In the genomic region with DNA sequence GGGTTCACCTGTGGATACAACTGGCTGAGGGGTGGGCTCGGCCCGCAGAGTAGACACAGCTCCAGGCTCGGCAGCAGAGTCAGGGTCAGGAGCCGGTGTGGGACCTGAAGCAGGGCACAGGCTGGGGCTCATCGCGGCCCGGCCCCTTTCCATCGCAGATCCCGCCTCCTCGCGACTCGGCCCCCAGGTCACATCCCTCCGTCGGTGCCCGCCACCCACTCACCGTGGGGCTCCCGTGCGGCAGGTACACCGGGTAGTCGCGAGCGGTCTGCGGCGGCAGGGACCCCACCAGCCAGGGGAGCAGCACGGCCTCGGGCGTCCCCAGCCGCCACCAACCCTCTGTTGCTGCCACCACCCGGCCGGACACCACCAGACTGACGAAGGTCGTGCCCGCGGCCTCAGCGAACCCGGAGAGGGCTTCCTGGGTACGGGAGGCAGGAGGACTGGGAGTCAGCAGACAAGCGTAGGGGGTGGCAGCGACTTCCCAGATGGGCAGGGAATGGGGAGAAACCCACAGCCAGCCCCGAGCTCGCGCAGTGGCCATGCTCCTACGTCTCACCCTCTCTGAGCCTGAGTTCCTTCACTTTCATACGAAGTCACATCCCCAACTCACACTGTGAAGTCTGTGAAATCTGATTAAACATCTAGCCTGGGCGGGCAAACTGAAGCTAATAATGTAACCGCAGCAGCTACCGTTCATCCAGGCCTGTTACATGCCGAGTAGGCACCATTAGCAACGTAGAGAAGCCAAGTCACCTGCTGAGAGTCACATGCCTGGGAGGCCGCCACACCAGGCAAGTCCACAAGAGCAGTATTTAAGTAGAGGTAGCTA, we compare ENCODE assay signal across 1 cellular context.
TF ChIP-seq lines count a peak whose summit lies in the region.

No MANE protein-coding gene starts in this region.

TF ChIP-seq in HepG2, 621 proteins besides CTCF, POLR2A, EP300 and RAD21 (continued from another document and continues in another):
- TF ChIP-seq, protein P1, sequence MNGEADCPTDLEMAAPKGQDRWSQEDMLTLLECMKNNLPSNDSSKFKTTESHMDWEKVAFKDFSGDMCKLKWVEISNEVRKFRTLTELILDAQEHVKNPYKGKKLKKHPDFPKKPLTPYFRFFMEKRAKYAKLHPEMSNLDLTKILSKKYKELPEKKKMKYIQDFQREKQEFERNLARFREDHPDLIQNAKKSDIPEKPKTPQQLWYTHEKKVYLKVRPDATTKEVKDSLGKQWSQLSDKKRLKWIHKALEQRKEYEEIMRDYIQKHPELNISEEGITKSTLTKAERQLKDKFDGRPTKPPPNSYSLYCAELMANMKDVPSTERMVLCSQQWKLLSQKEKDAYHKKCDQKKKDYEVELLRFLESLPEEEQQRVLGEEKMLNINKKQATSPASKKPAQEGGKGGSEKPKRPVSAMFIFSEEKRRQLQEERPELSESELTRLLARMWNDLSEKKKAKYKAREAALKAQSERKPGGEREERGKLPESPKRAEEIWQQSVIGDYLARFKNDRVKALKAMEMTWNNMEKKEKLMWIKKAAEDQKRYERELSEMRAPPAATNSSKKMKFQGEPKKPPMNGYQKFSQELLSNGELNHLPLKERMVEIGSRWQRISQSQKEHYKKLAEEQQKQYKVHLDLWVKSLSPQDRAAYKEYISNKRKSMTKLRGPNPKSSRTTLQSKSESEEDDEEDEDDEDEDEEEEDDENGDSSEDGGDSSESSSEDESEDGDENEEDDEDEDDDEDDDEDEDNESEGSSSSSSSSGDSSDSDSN (CRISPR knock-in tag; IDR thresholded peaks at IDR 0.05) = peak; percentile 90
- no peak for TF ChIP-seq ETV6 (CRISPR knock-in tag; conservative IDR thresholded peaks at IDR 0.05)
- TF ChIP-seq RARG (CRISPR knock-in tag; IDR thresholded peaks at IDR 0.05; ENCODE audit: low read depth) = no peak
- peak; percentile 43; the same call in 1 of the 2 replicates for TF ChIP-seq KDM3A (CRISPR knock-in tag; IDR thresholded peaks at IDR 0.05; ENCODE audit: low read depth)
- no peak for TF ChIP-seq ZNF670 (CRISPR knock-in tag; IDR thresholded peaks at IDR 0.05; ENCODE audit: borderline replicate concordance)
- no peak for TF ChIP-seq ZNF589 (CRISPR knock-in tag; conservative IDR thresholded peaks at IDR 0.05)
- TF ChIP-seq MAFF (IDR thresholded peaks at IDR 0.05; ENCODE audit: low read depth, low read length) = no peak
- no peak for TF ChIP-seq HNF4A (CRISPR knock-in tag; IDR thresholded peaks at IDR 0.05)
- TF ChIP-seq HNRNPK (IDR thresholded peaks at IDR 0.05; ENCODE audit: low read depth, low read length, poor library complexity, severe bottlenecking) = no peak
- TF ChIP-seq, protein P2, sequence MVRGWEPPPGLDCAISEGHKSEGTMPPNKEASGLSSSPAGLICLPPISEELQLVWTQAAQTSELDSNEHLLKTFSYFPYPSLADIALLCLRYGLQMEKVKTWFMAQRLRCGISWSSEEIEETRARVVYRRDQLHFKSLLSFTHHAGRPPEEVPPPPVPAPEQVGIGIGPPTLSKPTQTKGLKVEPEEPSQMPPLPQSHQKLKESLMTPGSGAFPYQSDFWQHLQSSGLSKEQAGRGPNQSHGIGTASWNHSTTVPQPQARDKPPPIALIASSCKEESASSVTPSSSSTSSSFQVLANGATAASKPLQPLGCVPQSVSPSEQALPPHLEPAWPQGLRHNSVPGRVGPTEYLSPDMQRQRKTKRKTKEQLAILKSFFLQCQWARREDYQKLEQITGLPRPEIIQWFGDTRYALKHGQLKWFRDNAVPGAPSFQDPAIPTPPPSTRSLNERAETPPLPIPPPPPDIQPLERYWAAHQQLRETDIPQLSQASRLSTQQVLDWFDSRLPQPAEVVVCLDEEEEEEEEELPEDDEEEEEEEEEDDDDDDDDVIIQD (CRISPR knock-in tag; IDR thresholded peaks at IDR 0.05; ENCODE audit: low read depth) = no peak
- TF ChIP-seq ZNF251 (CRISPR knock-in tag; IDR thresholded peaks at IDR 0.05) = no peak
- TF ChIP-seq, protein P3, sequence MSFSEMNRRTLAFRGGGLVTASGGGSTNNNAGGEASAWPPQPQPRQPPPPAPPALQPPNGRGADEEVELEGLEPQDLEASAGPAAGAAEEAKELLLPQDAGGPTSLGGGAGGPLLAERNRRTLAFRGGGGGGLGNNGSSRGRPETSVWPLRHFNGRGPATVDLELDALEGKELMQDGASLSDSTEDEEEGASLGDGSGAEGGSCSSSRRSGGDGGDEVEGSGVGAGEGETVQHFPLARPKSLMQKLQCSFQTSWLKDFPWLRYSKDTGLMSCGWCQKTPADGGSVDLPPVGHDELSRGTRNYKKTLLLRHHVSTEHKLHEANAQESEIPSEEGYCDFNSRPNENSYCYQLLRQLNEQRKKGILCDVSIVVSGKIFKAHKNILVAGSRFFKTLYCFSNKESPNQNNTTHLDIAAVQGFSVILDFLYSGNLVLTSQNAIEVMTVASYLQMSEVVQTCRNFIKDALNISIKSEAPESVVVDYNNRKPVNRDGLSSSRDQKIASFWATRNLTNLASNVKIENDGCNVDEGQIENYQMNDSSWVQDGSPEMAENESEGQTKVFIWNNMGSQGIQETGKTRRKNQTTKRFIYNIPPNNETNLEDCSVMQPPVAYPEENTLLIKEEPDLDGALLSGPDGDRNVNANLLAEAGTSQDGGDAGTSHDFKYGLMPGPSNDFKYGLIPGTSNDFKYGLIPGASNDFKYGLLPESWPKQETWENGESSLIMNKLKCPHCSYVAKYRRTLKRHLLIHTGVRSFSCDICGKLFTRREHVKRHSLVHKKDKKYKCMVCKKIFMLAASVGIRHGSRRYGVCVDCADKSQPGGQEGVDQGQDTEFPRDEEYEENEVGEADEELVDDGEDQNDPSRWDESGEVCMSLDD (CRISPR knock-in tag; IDR thresholded peaks at IDR 0.05; ENCODE audit: borderline replicate concordance) = no peak
- no peak for TF ChIP-seq CEBPB (IDR thresholded peaks at IDR 0.05; ENCODE audit: borderline replicate concordance, low read depth, low read length)
- TF ChIP-seq PAWR (CRISPR knock-in tag; IDR thresholded peaks at IDR 0.05; ENCODE audit: borderline replicate concordance) = no peak
- TF ChIP-seq, protein P4, sequence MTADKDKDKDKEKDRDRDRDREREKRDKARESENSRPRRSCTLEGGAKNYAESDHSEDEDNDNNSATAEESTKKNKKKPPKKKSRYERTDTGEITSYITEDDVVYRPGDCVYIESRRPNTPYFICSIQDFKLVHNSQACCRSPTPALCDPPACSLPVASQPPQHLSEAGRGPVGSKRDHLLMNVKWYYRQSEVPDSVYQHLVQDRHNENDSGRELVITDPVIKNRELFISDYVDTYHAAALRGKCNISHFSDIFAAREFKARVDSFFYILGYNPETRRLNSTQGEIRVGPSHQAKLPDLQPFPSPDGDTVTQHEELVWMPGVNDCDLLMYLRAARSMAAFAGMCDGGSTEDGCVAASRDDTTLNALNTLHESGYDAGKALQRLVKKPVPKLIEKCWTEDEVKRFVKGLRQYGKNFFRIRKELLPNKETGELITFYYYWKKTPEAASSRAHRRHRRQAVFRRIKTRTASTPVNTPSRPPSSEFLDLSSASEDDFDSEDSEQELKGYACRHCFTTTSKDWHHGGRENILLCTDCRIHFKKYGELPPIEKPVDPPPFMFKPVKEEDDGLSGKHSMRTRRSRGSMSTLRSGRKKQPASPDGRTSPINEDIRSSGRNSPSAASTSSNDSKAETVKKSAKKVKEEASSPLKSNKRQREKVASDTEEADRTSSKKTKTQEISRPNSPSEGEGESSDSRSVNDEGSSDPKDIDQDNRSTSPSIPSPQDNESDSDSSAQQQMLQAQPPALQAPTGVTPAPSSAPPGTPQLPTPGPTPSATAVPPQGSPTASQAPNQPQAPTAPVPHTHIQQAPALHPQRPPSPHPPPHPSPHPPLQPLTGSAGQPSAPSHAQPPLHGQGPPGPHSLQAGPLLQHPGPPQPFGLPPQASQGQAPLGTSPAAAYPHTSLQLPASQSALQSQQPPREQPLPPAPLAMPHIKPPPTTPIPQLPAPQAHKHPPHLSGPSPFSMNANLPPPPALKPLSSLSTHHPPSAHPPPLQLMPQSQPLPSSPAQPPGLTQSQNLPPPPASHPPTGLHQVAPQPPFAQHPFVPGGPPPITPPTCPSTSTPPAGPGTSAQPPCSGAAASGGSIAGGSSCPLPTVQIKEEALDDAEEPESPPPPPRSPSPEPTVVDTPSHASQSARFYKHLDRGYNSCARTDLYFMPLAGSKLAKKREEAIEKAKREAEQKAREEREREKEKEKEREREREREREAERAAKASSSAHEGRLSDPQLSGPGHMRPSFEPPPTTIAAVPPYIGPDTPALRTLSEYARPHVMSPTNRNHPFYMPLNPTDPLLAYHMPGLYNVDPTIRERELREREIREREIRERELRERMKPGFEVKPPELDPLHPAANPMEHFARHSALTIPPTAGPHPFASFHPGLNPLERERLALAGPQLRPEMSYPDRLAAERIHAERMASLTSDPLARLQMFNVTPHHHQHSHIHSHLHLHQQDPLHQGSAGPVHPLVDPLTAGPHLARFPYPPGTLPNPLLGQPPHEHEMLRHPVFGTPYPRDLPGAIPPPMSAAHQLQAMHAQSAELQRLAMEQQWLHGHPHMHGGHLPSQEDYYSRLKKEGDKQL (CRISPR knock-in tag; IDR thresholded peaks at IDR 0.05; ENCODE audit: low read depth) = no peak
- TF ChIP-seq PLRG1 (conservative IDR thresholded peaks at IDR 0.05) = no peak
- no peak; the same call in 1 of the 2 replicates for TF ChIP-seq RARA (CRISPR knock-in tag; IDR thresholded peaks at IDR 0.05)
- no peak for TF ChIP-seq ZBTB20 (CRISPR knock-in tag; IDR thresholded peaks at IDR 0.05; ENCODE audit: borderline replicate concordance, low read depth)
- no peak for TF ChIP-seq RFX5 (IDR thresholded peaks at IDR 0.05; ENCODE audit: low read depth, low read length)
- no peak for TF ChIP-seq ZFP82 (CRISPR knock-in tag; IDR thresholded peaks at IDR 0.05; ENCODE audit: borderline replicate concordance)
- TF ChIP-seq ZNF3 (CRISPR knock-in tag; IDR thresholded peaks at IDR 0.05) = no peak
- 0 out of 2 replicates have a peak, but pooled peaks have one; percentile 62 for TF ChIP-seq ZIK1 (CRISPR knock-in tag; IDR thresholded peaks at IDR 0.05; ENCODE audit: borderline replicate concordance, low read depth)
- TF ChIP-seq ZNF773 (CRISPR knock-in tag; IDR thresholded peaks at IDR 0.05; ENCODE audit: borderline replicate concordance) = no peak
- no peak for TF ChIP-seq MTA3 (CRISPR knock-in tag; IDR thresholded peaks at IDR 0.05)
- TF ChIP-seq, protein P5, sequence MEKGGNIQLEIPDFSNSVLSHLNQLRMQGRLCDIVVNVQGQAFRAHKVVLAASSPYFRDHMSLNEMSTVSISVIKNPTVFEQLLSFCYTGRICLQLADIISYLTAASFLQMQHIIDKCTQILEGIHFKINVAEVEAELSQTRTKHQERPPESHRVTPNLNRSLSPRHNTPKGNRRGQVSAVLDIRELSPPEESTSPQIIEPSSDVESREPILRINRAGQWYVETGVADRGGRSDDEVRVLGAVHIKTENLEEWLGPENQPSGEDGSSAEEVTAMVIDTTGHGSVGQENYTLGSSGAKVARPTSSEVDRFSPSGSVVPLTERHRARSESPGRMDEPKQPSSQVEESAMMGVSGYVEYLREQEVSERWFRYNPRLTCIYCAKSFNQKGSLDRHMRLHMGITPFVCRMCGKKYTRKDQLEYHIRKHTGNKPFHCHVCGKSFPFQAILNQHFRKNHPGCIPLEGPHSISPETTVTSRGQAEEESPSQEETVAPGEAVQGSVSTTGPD (CRISPR knock-in tag; IDR thresholded peaks at IDR 0.05) = no peak
- no peak for TF ChIP-seq SOX5 (CRISPR knock-in tag; IDR thresholded peaks at IDR 0.05; ENCODE audit: borderline replicate concordance)
- TF ChIP-seq RXRA (CRISPR knock-in tag; IDR thresholded peaks at IDR 0.05) = peak; percentile 41; the same call in 1 of the 2 replicates
- TF ChIP-seq SMAD9 (CRISPR knock-in tag; IDR thresholded peaks at IDR 0.05) = 0 out of 2 replicates have a peak, but pooled peaks have one; percentile 35
- TF ChIP-seq, protein P6, sequence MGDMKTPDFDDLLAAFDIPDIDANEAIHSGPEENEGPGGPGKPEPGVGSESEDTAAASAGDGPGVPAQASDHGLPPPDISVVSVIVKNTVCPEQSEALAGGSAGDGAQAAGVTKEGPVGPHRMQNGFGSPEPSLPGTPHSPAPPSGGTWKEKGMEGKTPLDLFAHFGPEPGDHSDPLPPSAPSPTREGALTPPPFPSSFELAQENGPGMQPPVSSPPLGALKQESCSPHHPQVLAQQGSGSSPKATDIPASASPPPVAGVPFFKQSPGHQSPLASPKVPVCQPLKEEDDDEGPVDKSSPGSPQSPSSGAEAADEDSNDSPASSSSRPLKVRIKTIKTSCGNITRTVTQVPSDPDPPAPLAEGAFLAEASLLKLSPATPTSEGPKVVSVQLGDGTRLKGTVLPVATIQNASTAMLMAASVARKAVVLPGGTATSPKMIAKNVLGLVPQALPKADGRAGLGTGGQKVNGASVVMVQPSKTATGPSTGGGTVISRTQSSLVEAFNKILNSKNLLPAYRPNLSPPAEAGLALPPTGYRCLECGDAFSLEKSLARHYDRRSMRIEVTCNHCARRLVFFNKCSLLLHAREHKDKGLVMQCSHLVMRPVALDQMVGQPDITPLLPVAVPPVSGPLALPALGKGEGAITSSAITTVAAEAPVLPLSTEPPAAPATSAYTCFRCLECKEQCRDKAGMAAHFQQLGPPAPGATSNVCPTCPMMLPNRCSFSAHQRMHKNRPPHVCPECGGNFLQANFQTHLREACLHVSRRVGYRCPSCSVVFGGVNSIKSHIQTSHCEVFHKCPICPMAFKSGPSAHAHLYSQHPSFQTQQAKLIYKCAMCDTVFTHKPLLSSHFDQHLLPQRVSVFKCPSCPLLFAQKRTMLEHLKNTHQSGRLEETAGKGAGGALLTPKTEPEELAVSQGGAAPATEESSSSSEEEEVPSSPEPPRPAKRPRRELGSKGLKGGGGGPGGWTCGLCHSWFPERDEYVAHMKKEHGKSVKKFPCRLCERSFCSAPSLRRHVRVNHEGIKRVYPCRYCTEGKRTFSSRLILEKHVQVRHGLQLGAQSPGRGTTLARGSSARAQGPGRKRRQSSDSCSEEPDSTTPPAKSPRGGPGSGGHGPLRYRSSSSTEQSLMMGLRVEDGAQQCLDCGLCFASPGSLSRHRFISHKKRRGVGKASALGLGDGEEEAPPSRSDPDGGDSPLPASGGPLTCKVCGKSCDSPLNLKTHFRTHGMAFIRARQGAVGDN (CRISPR knock-in tag; IDR thresholded peaks at IDR 0.05) = peak; percentile 96
- TF ChIP-seq ZNF460 (CRISPR knock-in tag; IDR thresholded peaks at IDR 0.05; ENCODE audit: borderline replicate concordance) = no peak
- TF ChIP-seq ZSCAN25 (CRISPR knock-in tag; IDR thresholded peaks at IDR 0.05) = no peak; the same call in none of the 2 replicates
- no peak for TF ChIP-seq HES4 (CRISPR knock-in tag; IDR thresholded peaks at IDR 0.05; ENCODE audit: borderline replicate concordance)
- TF ChIP-seq, protein P7, sequence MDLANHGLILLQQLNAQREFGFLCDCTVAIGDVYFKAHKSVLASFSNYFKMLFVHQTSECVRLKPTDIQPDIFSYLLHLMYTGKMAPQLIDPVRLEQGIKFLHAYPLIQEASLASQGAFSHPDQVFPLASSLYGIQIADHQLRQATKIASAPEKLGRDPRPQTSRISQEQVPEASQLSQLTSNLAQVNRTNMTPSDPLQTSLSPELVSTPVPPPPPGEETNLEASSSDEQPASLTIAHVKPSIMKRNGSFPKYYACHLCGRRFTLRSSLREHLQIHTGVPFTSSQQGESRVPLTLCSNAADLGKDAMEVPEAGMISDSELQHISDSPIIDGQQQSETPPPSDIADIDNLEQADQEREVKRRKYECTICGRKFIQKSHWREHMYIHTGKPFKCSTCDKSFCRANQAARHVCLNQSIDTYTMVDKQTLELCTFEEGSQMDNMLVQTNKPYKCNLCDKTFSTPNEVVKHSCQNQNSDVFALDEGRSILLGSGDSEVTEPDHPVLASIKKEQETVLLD (CRISPR knock-in tag; IDR thresholded peaks at IDR 0.05; ENCODE audit: low read depth) = no peak
- TF ChIP-seq NR2F6 (IDR thresholded peaks at IDR 0.05) = no peak
- peak; percentile 53 for TF ChIP-seq NR2F6 (CRISPR knock-in tag; IDR thresholded peaks at IDR 0.05)
- TF ChIP-seq THYN1 (CRISPR knock-in tag; IDR thresholded peaks at IDR 0.05; ENCODE audit: borderline replicate concordance, low read depth) = no peak
- peak; percentile 42; the same call in 1 of the 2 replicates for TF ChIP-seq ZNF7 (CRISPR knock-in tag; IDR thresholded peaks at IDR 0.05)
- no peak for TF ChIP-seq ESRRA (CRISPR knock-in tag; IDR thresholded peaks at IDR 0.05; ENCODE audit: low read depth)
- TF ChIP-seq PRMT3 (CRISPR knock-in tag; IDR thresholded peaks at IDR 0.05; ENCODE audit: borderline replicate concordance, low read depth) = no peak
- TF ChIP-seq DNMT1 (CRISPR knock-in tag; IDR thresholded peaks at IDR 0.05) = no peak
